In genomic region chr12:128833418-128833817, GRCh38 we compare ENCODE assay signal across 28 cellular contexts. TPM values are rescaled to one million over a fixed set of nuclear protein-coding genes. Genes with fewer than 3 reads are reported as not detected.
"Had no signal": no experiment of that assay in that cellular context is flagged by ENCODE, and none has a peak within 500 bp of the region (broad histone marks: within the 10 kb centered on the region; RNA-seq: fewer than 3 reads in every experiment).

No MANE protein-coding gene starts in this region.

- H3K4me1 Mint-ChIP-seq: endodermal cell had no signal

- H3K4me1 ChIP-seq: esophagus squamous epithelium had no signal

- H3K27ac ChIP-seq: epithelial cell of prostate, esophagus squamous epithelium, gastrocnemius medialis, heart right ventricle, left lung, lower lobe of right lung had no signal

- H3K27ac Mint-ChIP-seq: dendritic cell treated with granulocyte-macrophage colony-stimulating factor and Interleukin-4, amounts not matched to agents 40 ng/mL and 50 ng/mL, for 4 days; effector memory CD8-positive, alpha-beta T cell; endodermal cell had no signal

- H3K36me3 ChIP-seq: esophagus squamous epithelium, gastrocnemius medialis, heart right ventricle, left lung, lower lobe of right lung had no signal

- ATAC-seq: effector memory CD8-positive, alpha-beta T cell; esophagus mucosa; gastrocnemius medialis; heart right ventricle; left cardiac atrium; left lung; left ventricle myocardium superior; lower lobe of right lung had no signal

- H3K4me3 ChIP-seq: esophagus squamous epithelium, gastrocnemius medialis, heart right ventricle, left lung, lower lobe of right lung had no signal

- H3K4me3 Mint-ChIP-seq: dendritic cell treated with granulocyte-macrophage colony-stimulating factor and Interleukin-4, amounts not matched to agents 40 ng/mL and 50 ng/mL, for 4 days; effector memory CD8-positive, alpha-beta T cell; endodermal cell had no signal

- H3K9me3 Mint-ChIP-seq: dendritic cell treated with granulocyte-macrophage colony-stimulating factor and Interleukin-4, amounts not matched to agents 40 ng/mL and 50 ng/mL, for 4 days; effector memory CD8-positive, alpha-beta T cell had no signal

- FAIRE-seq: colon, endometrium, islet of Langerhans, keratinocyte had no signal

- H3K9me3 ChIP-seq: esophagus squamous epithelium, gastrocnemius medialis, heart right ventricle, left lung, lower lobe of right lung had no signal

- DNase-seq: cortex of kidney; effector CD8-positive, alpha-beta T cell; effector memory CD8-positive, alpha-beta T cell; endodermal cell; erythroblast; esophagus squamous epithelium; foreskin fibroblast; foreskin melanocyte; gastrocnemius medialis; glutamatergic neuron; heart right ventricle; hippocampal formation; left cardiac atrium; left lung; left ventricle myocardium superior; lower lobe of right lung; mesenchymal stem cell; midbrain had no signal

- H3K27me3 Mint-ChIP-seq: effector memory CD8-positive, alpha-beta T cell had no signal

- H3K27me3 ChIP-seq: gastrocnemius medialis, heart right ventricle, left lung had no signal

RNA-seq across cellular contexts. Expression of gene GLT1D1, which starts 19.9 kb away (rescaled TPM):
- total RNA-seq: dermis microvascular lymphatic vessel endothelial cell, glomerular endothelial cell, lung microvascular endothelial cell had no signal
- polyA plus RNA-seq: keratinocyte had no signal
